Comparison of ENCODE assay signal across 8 cellular contexts in genomic region chr5:168579987-168580508, GRCh38. TPM values are rescaled to one million over a fixed set of nuclear protein-coding genes. Genes with fewer than 3 reads are reported as not detected.
A peak's percentile ranks its signal among the peaks of the same experiment; 100 is the strongest.
DNase-seq lines count a peak whose midpoint lies in the region; ATAC-seq and TF ChIP-seq lines count a peak whose summit lies in the region.

No MANE protein-coding gene starts in this region.

- H3K9me3 ChIP-seq in KOPT-K1 (ENCODE audit: insufficient read depth, low read length, poor library complexity, severe bottlenecking) = peaks cover 10% of the 10 kb centered on the region
- H3K9me3 ChIP-seq in breast epithelium = no peaks in the 10 kb centered on the region

- TF ChIP-seq POLR2A in breast epithelium (IDR thresholded peaks at IDR 0.05) = no peak

- DNase-seq in AG10803 (ENCODE audit: low read depth) (no peak), breast epithelium (ENCODE audit: low spot score in 2 of 2) (no peak), myocyte (ENCODE audit: low read depth) (peak; percentile 40), DMS114 treated with DMSO at 0.1 percent for 48 hours (lab: John Stamatoyannopoulos, UW; ENCODE audit: unreplicated experiment) (no peak), GM03348 (ENCODE audit: low spot score) (no peak)

- ATAC-seq in GM18909 (IDR thresholded peaks at IDR 0.05; ENCODE audit: poor library complexity, unreplicated experiment) (no peak), GM18858 (IDR thresholded peaks at IDR 0.05; ENCODE audit: unreplicated experiment) (no peak)

- H3K36me3 ChIP-seq in KOPT-K1 (ENCODE audit: insufficient read depth, low read length) (peaks cover 20% of the 10 kb centered on the region), breast epithelium (no peaks in the 10 kb centered on the region)

- H3K4me1 ChIP-seq in breast epithelium = peaks cover 5 to 12% of the 10 kb centered on the region in 2 donors

- H3K4me3 ChIP-seq in AG10803 (ENCODE audit: low read length) = peak overlapping the region; percentile 60
- H3K4me3 ChIP-seq in breast epithelium = peak overlapping the region; percentile 91 to 100 (median 96)

- intact Hi-C loops in breast epithelium (cut with DNase I; ENCODE audit: low total_unique reads) = no loop called here

- H3K27me3 ChIP-seq in breast epithelium = no peaks in the 10 kb centered on the region

- peak overlapping the region; percentile 81 for H3K27ac ChIP-seq in KOPT-K1 (ENCODE audit: low read depth, low read length, poor library complexity, severe bottlenecking)
- H3K27ac ChIP-seq in breast epithelium = peak overlapping the region; percentile 96 to 98

- TF ChIP-seq CTCF in AG10803 (conservative IDR thresholded peaks at IDR 0.05; ENCODE audit: low read length) (no peak), breast epithelium (IDR thresholded peaks at IDR 0.05) (no peak)

RNA-seq across cellular contexts. Expression of gene PANK3, which starts 0.9 kb away (rescaled TPM):
- 10 to 100 TPM; 29.9 to 56.1 (median 41.0) TPM for total RNA-seq in breast epithelium
- 82.1 and 94.9 TPM in 2 replicates for total RNA-seq in myocyte
- polyA plus RNA-seq in myocyte (2012) = 13.6 TPM

RNA-seq across cellular contexts. Expression of gene FBLL1, which starts 50.9 kb away (rescaled TPM):
- total RNA-seq in breast epithelium = 1 to 10 TPM in 1 of 3 donors, under 1 TPM in 2; 0.32 to 1.6 (median 0.33) TPM
- total RNA-seq in myocyte = 1.0 and 1.4 TPM in 2 replicates
- 3.3 TPM for polyA plus RNA-seq in myocyte (2012)
